8 cellular contexts compared by ENCODE assay signal in the genomic region with DNA sequence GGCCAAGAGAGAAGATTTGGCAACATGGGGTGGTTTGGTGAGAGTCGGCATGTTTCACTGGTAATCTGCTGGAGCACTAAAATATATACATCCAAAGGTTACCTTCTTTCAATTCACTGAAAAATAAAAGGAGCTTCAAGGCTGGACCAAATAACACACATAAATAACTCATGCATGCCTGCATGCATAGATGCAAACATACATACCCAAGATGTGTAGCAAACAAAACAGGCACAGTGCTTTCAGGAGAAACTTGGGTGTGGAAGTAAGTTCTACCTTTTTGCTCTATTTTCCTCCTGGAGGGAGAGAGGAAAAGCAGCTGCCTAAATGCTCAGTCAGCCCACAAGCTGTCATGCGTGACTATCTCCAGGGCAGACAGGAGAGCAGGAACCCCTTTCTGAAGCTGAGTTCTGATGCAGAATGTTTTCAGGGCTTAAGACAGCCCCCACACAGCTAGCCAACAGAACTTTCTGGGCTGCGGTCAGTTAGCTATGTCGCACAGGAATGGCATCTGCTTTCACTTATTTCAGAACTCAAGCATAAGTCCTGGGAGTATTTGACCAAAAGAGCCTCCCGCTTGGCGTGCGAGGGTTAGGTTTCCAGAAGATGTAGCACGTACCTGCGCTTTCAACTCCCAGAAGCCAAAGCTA.
DNase-seq lines count a peak whose midpoint lies in the region; ATAC-seq, FAIRE-seq and TF ChIP-seq lines count a peak whose summit lies in the region.

No MANE protein-coding gene starts in this region.

- peak overlapping the region; percentile 88 for H3K27ac Mint-ChIP-seq in astrocyte (ENCODE audit: unreplicated experiment)

- intact Hi-C loops in Right ventricle myocardium inferior (cut with DNase I) = loop anchor here (5.0 kb wide), 1 partner anchor 35 kb away; no protein-coding TSS in a partner anchor
- intact Hi-C loops in cardiac septum (cut with DNase I) = loop anchor here (5.0 kb wide), 2 partner anchors 45 to 350 kb away; a partner anchor contains a TSS

- ATAC-seq in Right ventricle myocardium inferior (peak; percentile 32), HG02642 (IDR thresholded peaks at IDR 0.05; ENCODE audit: poor library complexity, unreplicated experiment) (peak; percentile 45)

- H3K9ac ChIP-seq in astrocyte (ENCODE audit: low read length) = peak overlapping the region; percentile 74

- no peaks in the 10 kb centered on the region for H3K79me2 ChIP-seq in astrocyte (ENCODE audit: insufficient read depth, low read length)

- TF ChIP-seq CTCF in astrocyte (IDR thresholded peaks at IDR 0.05; ENCODE audit: insufficient read depth, low read depth, low read length) (no peak), suprapubic skin (IDR thresholded peaks at IDR 0.05) (no peak)

- peak overlapping the region; percentile 3 for H3K4me3 ChIP-seq in astrocyte (ENCODE audit: insufficient read depth, low read depth, low read length)
- no peak overlapping the region for H3K4me3 ChIP-seq in suprapubic skin

- H3K27ac ChIP-seq in astrocyte (ENCODE audit: low read depth, low read length) (peak overlapping the region; percentile 88), suprapubic skin (peak overlapping the region; percentile 82)

- H3K4me2 ChIP-seq in astrocyte (ENCODE audit: low read length) = peak overlapping the region; percentile 77

- no peak for DNase-seq in Right ventricle myocardium inferior (ENCODE audit: missing footprints)
- no peak for DNase-seq in cardiac septum (ENCODE audit: low spot score)
- DNase-seq in NCI-H2107 (lab: John Stamatoyannopoulos, UW) = peak; percentile 70
- DNase-seq in astrocyte (ENCODE audit: low read depth) = peak; percentile 100
- peak; percentile 98 for DNase-seq in kidney glomerular epithelial cell (lab: John Stamatoyannopoulos, UW)
- peak; percentile 74 to 85 for DNase-seq in suprapubic skin (ENCODE audit: low spot score in 2 of 2)
- DNase-seq in NCI-H146 treated with DMSO at 0.1 percent for 48 hours (lab: John Stamatoyannopoulos, UW; ENCODE audit: unreplicated experiment) = no peak

- no peaks in the 10 kb centered on the region for H3K27me3 Mint-ChIP-seq in astrocyte (ENCODE audit: low read depth, unreplicated experiment)

- H3K36me3 ChIP-seq in astrocyte (ENCODE audit: insufficient read depth, low read length) = no peaks in the 10 kb centered on the region
- no peaks in the 10 kb centered on the region for H3K36me3 ChIP-seq in suprapubic skin

- no peak overlapping the region for H2AFZ ChIP-seq in astrocyte (ENCODE audit: low read depth, low read length)

- H3K4me1 Mint-ChIP-seq in astrocyte (ENCODE audit: low read depth, unreplicated experiment) = peaks cover 60% of the 10 kb centered on the region

- peak in 1 of 2 donors; percentile 6 for TF ChIP-seq POLR2A in suprapubic skin (IDR thresholded peaks at IDR 0.05)

- no peak overlapping the region for H3K4me3 Mint-ChIP-seq in astrocyte (ENCODE audit: unreplicated experiment)

- no peaks in the 10 kb centered on the region for H3K9me3 Mint-ChIP-seq in astrocyte (ENCODE audit: unreplicated experiment)

- no peaks in the 10 kb centered on the region for H3K36me3 Mint-ChIP-seq in astrocyte (ENCODE audit: low read depth, unreplicated experiment)

- TF ChIP-seq EP300 in suprapubic skin (IDR thresholded peaks at IDR 0.05) = no peak

- no peaks in the 10 kb centered on the region for H4K20me1 ChIP-seq in astrocyte (ENCODE audit: insufficient read depth, low read length)

- H3K27me3 ChIP-seq in astrocyte (ENCODE audit: insufficient read depth, low read length) (no peaks in the 10 kb centered on the region), suprapubic skin (no peaks in the 10 kb centered on the region)

- 55% methylated on average over 9 of the region's 9 CpGs for WGBS in suprapubic skin

- FAIRE-seq in astrocyte (lab: Jason Lieb, UNC) = no peak

- H3K4me1 ChIP-seq in astrocyte (ENCODE audit: insufficient read depth, low read length) (peaks cover 49% of the 10 kb centered on the region), suprapubic skin (peaks cover 55% of the 10 kb centered on the region)

- H3K9me3 ChIP-seq in astrocyte (ENCODE audit: insufficient read depth, low read depth, low read length) (no peaks in the 10 kb centered on the region), suprapubic skin (no peaks in the 10 kb centered on the region)

Comparison
In these comparisons a context has a peak if more than half of its experiments do, and no peak if none do; other contexts are left out.
1. DNase-seq: peak in NCI-H2107 (single experiment), astrocyte (single experiment), kidney glomerular epithelial cell (single experiment) and suprapubic skin (2 of 2); none in Right ventricle myocardium inferior (single experiment), cardiac septum (single experiment) and NCI-H146 treated with DMSO at 0.1 percent for 48 hours (single experiment).